8 cellular contexts compared by ENCODE assay signal in the genomic region with DNA sequence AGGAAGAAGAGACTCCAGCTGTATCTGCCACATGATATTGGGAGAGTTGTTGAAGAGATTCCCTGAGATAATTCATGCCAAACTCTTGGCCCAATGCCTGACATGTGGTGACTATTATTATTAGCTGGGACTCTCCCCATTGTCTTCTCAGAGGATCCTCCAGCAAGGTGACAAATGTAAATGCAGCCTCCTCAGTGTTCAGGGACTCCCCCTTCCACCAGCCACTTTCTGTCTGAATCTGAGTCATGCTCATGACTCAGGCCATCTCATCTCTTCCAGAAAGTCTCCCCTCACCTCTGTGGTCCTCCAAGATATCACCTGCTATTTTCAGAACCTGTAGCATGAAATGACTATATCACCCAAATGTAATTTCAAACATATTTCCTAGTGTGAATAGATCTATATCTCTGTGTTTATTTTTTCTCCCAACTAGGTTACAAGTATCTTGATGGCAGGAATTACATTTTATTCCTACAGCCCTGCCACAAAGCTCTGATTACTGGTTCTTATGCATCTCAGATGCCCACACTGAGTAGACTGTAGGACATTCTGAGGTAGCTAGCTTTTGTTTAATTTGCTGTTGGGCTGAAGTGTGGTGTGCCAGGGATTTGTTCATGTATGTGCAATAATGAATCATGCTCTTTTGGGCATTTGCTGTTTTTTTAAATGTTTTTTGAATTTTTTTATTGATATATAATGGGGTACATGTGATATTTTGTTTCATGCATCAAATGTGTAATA.
DNase-seq lines count a peak whose midpoint lies in the region; ATAC-seq and TF ChIP-seq lines count a peak whose summit lies in the region.

No MANE protein-coding gene starts in this region.

- H3K9me3 ChIP-seq in mucosa of descending colon (no peaks in the 10 kb centered on the region), uterus (no peaks in the 10 kb centered on the region)

- H3K27me3 ChIP-seq in uterus: no peaks in the 10 kb centered on the region

- H3K4me1 ChIP-seq in mucosa of descending colon (ENCODE audit: low read depth) (no peaks in the 10 kb centered on the region), uterus (peaks cover 0 to 2% of the 10 kb centered on the region in 2 donors)

- no peak overlapping the region for H3K27ac ChIP-seq in uterus

- intact Hi-C loops in mucosa of descending colon (cut with DNase I, micrococcal nuclease): no loop called here
- intact Hi-C loops in uterus (cut with DNase I; ENCODE audit: low total_unique reads): no loop called here

- H3K36me3 Mint-ChIP-seq in memory B cell: no peaks in the 10 kb centered on the region

- TF ChIP-seq POLR2A in uterus (IDR thresholded peaks at IDR 0.05): no peak

- no peak overlapping the region for H3K4me3 Mint-ChIP-seq in memory B cell

- no peaks in the 10 kb centered on the region for H3K36me3 ChIP-seq in mucosa of descending colon (ENCODE audit: low read depth)
- no peaks in the 10 kb centered on the region for H3K36me3 ChIP-seq in uterus

- H3K27ac Mint-ChIP-seq in memory B cell: no peak overlapping the region

- peaks cover 51% of the 10 kb centered on the region for H3K4me1 Mint-ChIP-seq in memory B cell

- no peaks in the 10 kb centered on the region for H3K27me3 Mint-ChIP-seq in memory B cell

- ATAC-seq in GM19025 (IDR thresholded peaks at IDR 0.05; ENCODE audit: low read depth, unreplicated experiment) (peak; percentile 85), HG02943 (IDR thresholded peaks at IDR 0.05; ENCODE audit: low read depth, unreplicated experiment) (peak; percentile 75), memory B cell (ENCODE audit: low read depth) (peak; percentile 30), mucosa of descending colon (no peak)

- peak; percentile 42 for DNase-seq in activated CD4-positive, CD25-positive, alpha-beta regulatory T cell treated with anti-CD3 and anti-CD28 coated beads, Interleukin-2, amount 50 U/mL, for 72 hours
- DNase-seq in memory B cell (ENCODE audit: low spot score in 2 of 2): no peak
- DNase-seq in NOMO-1 (lab: John Stamatoyannopoulos, UW; ENCODE audit: unreplicated experiment in 2 of 2): no peak
- DNase-seq in NCI-H446 treated with DMSO at 0.1 percent for 48 hours (lab: John Stamatoyannopoulos, UW): no peak
- no peak for DNase-seq in mucosa of descending colon
- no peak for DNase-seq in uterus

- H3K4me3 ChIP-seq in mucosa of descending colon (no peak overlapping the region), uterus (no peak overlapping the region)

- no peaks in the 10 kb centered on the region for H3K9me3 Mint-ChIP-seq in memory B cell

- TF ChIP-seq CTCF in mucosa of descending colon (IDR thresholded peaks at IDR 0.05): no peak
- TF ChIP-seq CTCF in uterus (IDR thresholded peaks at IDR 0.05): no peak
